ENCODE assay signal across 25 cellular contexts in the genomic region with DNA sequence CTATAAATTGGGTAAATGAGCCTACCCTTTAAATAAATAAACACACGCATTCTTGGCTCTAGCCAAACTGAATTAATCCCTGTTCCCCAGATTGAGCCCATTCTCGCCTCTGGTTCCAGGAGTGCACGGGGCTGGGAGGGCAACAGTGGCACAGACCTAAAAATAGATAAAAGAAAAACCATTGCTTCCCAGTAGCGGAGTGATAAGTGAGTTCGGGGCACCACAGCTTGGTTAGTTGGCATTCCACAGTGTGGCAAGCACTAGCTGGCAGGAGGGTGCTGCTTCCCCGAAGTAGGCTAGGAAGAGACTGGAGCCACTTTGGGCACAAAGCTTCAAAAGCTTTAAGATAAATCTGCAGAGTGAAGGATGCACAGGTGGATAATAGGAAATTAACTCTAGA.
"Had no signal": no experiment of that assay in that cellular context is flagged by ENCODE, and none has a peak within 500 bp of the region (broad histone marks: within the 10 kb centered on the region; RNA-seq: fewer than 3 reads in every experiment).

No MANE protein-coding gene starts in this region.

- H3K4me3 ChIP-seq: left lung, lower lobe of right lung, pancreas, prostate gland, skin epidermis, stomach, testis, thyroid gland, transverse colon, upper lobe of left lung, vagina had no signal

- H3K4me1 ChIP-seq: left lung, lower lobe of right lung, pancreas, prostate gland, stomach, testis, thyroid gland, transverse colon, upper lobe of left lung, vagina had no signal

- ATAC-seq: left colon; left lung; lower lobe of right lung; naive thymus-derived CD8-positive, alpha-beta T cell; pancreas; sciatic nerve; stimulated activated naive B cell treated with anti-CD40 and anti-IgM and Interleukin-4, amounts not matched to agents 10 μg/mL and 1 μg/mL and 100 μg/mL, for 72 hours; stimulated activated naive CD8-positive, alpha-beta T cell treated with anti-CD3 and anti-CD28 coated beads, Interleukin-15, Interleukin-2, amounts not matched to agents 100 U/mL and 50 U/mL, for 24 hours had no signal

- H3K27ac ChIP-seq: left lung, lower lobe of right lung, pancreas, prostate gland, skin epidermis, stomach, testis, thyroid gland, transverse colon, upper lobe of left lung, vagina had no signal

- H3K27me3 ChIP-seq: left lung, pancreas, stomach, testis, thyroid gland, transverse colon, upper lobe of left lung, vagina had no signal

- H3K9me3 ChIP-seq: left lung, lower lobe of right lung, pancreas, prostate gland, stomach, testis, thyroid gland, transverse colon, upper lobe of left lung, vagina had no signal

- DNase-seq: hippocampal formation; left colon; left lung; lower lobe of right lung; mammary epithelial cell; mesenchymal stem cell; naive thymus-derived CD8-positive, alpha-beta T cell; nucleus accumbens; pancreas; posterior cingulate gyrus; stimulated activated CD4-positive, alpha-beta T cell treated with anti-CD3 and anti-CD28 coated beads, Interleukin-12 subunit alpha, Interleukin-12 subunit beta, amount 100 ng/mL, for 4 hours; stimulated activated CD4-positive, alpha-beta T cell treated with anti-CD3 and anti-CD28 coated beads, Interleukin-15, amount 100 ng/mL, for 24 hours; stimulated activated CD4-positive, alpha-beta T cell treated with anti-CD3 and anti-CD28 coated beads, Interleukin-2, amount 100 ng/mL, for 24 hours; stimulated activated CD4-positive, alpha-beta T cell treated with anti-CD3 and anti-CD28 coated beads, Interleukin-4, amount 100 ng/mL, for 1 hour; stimulated activated naive B cell treated with anti-CD40 and anti-IgM and Interleukin-4, amounts not matched to agents 10 μg/mL and 1 μg/mL and 100 μg/mL, for 72 hours; stimulated activated naive CD8-positive, alpha-beta T cell treated with anti-CD3 and anti-CD28 coated beads, Interleukin-15, Interleukin-2, amounts not matched to agents 100 U/mL and 50 U/mL, for 24 hours; stomach; testis; thyroid gland; transverse colon had no signal

- H3K36me3 ChIP-seq: left lung, lower lobe of right lung, pancreas, prostate gland, stomach, thyroid gland, transverse colon, upper lobe of left lung, vagina had no signal
